Comparison of ENCODE assay signal across 1 cellular context in genomic region chr1:68256824-68257223, GRCh38. TPM values are rescaled to one million over a fixed set of nuclear protein-coding genes. Genes with fewer than 3 reads are reported as not detected.
"Had no signal": no experiment of that assay in that cellular context is flagged by ENCODE, and none has a peak within 500 bp of the region (broad histone marks: within the 10 kb centered on the region; RNA-seq: fewer than 3 reads in every experiment).

No MANE protein-coding gene starts in this region.

RNA-seq across cellular contexts. Expression of gene WLS, which starts 24.5 kb away (rescaled TPM):
- total RNA-seq: HepG2 had no signal
- polyA plus RNA-seq: HepG2 had no signal
